Comparison of ENCODE assay signal across 27 cellular contexts in the genomic region with DNA sequence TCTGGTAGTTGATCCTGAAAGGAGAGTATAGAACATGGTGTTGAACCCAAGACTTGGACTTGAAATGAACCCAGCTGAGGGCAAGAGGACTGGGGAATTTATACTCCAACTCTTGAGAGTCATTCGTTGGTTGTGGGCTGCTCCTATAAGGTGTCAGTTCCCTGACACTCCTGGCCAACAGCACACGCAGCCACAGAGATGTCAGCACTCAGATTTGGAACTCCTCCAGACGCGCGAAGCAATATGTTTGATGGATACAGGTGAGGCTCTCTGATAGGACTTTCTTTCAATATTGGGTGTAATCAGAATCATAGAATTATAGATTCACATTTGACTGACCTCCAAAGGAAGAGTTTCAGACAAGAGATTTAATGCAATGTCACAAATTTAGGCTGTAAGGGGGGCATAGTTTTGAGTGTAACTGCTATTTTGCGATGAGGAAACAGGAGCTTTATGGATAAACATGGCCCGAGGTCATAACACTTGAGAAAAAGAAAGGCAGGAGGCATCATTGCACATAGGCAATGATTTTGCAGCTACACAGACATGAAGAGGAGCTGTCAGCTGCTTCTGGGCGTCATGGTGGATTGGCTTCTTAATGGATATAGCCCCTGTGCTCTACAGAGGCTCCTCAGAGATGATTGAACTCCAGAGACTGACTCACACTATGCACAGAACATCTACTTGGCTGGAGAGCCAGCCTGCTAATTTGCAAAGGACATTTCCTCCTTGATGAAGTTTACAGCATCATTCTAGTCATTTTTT.
"Had no signal": no experiment of that assay in that cellular context is flagged by ENCODE, and none has a peak within 500 bp of the region (broad histone marks: within the 10 kb centered on the region; RNA-seq: fewer than 3 reads in every experiment).

No MANE protein-coding gene starts in this region.

- H3K27ac ChIP-seq: left ventricle myocardium inferior, neural progenitor cell, neutrophil, parathyroid adenoma, psoas muscle, right atrium auricular region, skin epidermis, stomach, testis, thyroid gland, transverse colon, upper lobe of left lung, vagina had no signal

- H3K27ac Mint-ChIP-seq: mesothelial cell of epicardium; naive B cell; natural killer cell; nephron progenitor cell; neural progenitor cell; stimulated activated naive B cell treated with anti-CD40 and anti-IgM and Interleukin-4, amounts not matched to agents 10 μg/mL and 1 μg/mL and 100 μg/mL, for 72 hours had no signal

- H3K9me3 Mint-ChIP-seq: mesothelial cell of epicardium, natural killer cell, nephron progenitor cell, neural progenitor cell had no signal

- H3K4me1 ChIP-seq: left ventricle myocardium inferior, parathyroid adenoma, psoas muscle, right atrium auricular region, stomach, testis, thyroid gland, transverse colon, upper lobe of left lung, vagina had no signal

- H3K36me3 Mint-ChIP-seq: mesothelial cell of epicardium; naive B cell; natural killer cell; stimulated activated naive B cell treated with anti-CD40 and anti-IgM and Interleukin-4, amounts not matched to agents 10 μg/mL and 1 μg/mL and 100 μg/mL, for 72 hours had no signal

- H3K9ac ChIP-seq: neural progenitor cell, parathyroid adenoma had no signal

- H3K27me3 ChIP-seq: neural progenitor cell, neutrophil, right atrium auricular region, stomach, testis, thyroid gland, transverse colon, upper lobe of left lung, vagina had no signal

- H3K36me3 ChIP-seq: left ventricle myocardium inferior, neural progenitor cell, neutrophil, right atrium auricular region, stomach, thyroid gland, transverse colon, upper lobe of left lung, vagina had no signal

- H2AFZ ChIP-seq: neural progenitor cell, parathyroid adenoma had no signal

- H3K27me3 Mint-ChIP-seq: naive B cell; stimulated activated naive B cell treated with anti-CD40 and anti-IgM and Interleukin-4, amounts not matched to agents 10 μg/mL and 1 μg/mL and 100 μg/mL, for 72 hours had no signal

- H3K4me3 ChIP-seq: left ventricle myocardium inferior, lung, neural progenitor cell, psoas muscle, right atrium auricular region, skin epidermis, stomach, testis, thyroid gland, transverse colon, upper lobe of left lung, vagina had no signal

- H3K9me3 ChIP-seq: left ventricle myocardium inferior, neutrophil, psoas muscle, right atrium auricular region, stomach, testis, thyroid gland, transverse colon, upper lobe of left lung, vagina had no signal

- H3K79me2 ChIP-seq: parathyroid adenoma had no signal

- H3K4me3 Mint-ChIP-seq: mesothelial cell of epicardium; naive B cell; natural killer cell; nephron progenitor cell; neural progenitor cell; stimulated activated naive B cell treated with anti-CD40 and anti-IgM and Interleukin-4, amounts not matched to agents 10 μg/mL and 1 μg/mL and 100 μg/mL, for 72 hours had no signal

- H3K4me2 ChIP-seq: neural progenitor cell had no signal

- DNase-seq: islet precursor cell; left ventricle myocardium inferior; mesendoderm; naive B cell; natural killer cell; nephron progenitor cell; occipital lobe; psoas muscle; stimulated activated CD4-positive, alpha-beta T cell treated with anti-CD3 and anti-CD28 coated beads, Interleukin-12 subunit alpha, Interleukin-12 subunit beta, amount 100 ng/mL, for 4 hours; stimulated activated CD4-positive, alpha-beta T cell treated with anti-CD3 and anti-CD28 coated beads, Interleukin-15, amount 100 ng/mL, for 24 hours; stimulated activated CD4-positive, alpha-beta T cell treated with anti-CD3 and anti-CD28 coated beads, Interleukin-2, amount 100 ng/mL, for 24 hours; stimulated activated CD4-positive, alpha-beta T cell treated with anti-CD3 and anti-CD28 coated beads, Interleukin-4, amount 100 ng/mL, for 1 hour; stimulated activated naive B cell treated with anti-CD40 and anti-IgM and Interleukin-4, amounts not matched to agents 10 μg/mL and 1 μg/mL and 100 μg/mL, for 72 hours; stimulated activated naive CD8-positive, alpha-beta T cell treated with anti-CD3 and anti-CD28 coated beads, Interleukin-15, Interleukin-2, amounts not matched to agents 100 U/mL and 50 U/mL, for 24 hours; stomach; testis; thyroid gland; transverse colon; upper lobe of left lung had no signal

- H3K4me1 Mint-ChIP-seq: mesothelial cell of epicardium; naive B cell; natural killer cell; stimulated activated naive B cell treated with anti-CD40 and anti-IgM and Interleukin-4, amounts not matched to agents 10 μg/mL and 1 μg/mL and 100 μg/mL, for 72 hours had no signal
